12 cellular contexts compared by ENCODE assay signal in genomic region chr9:114317665-114318357, GRCh38. TPM values are rescaled to one million over a fixed set of nuclear protein-coding genes. Genes with fewer than 3 reads are reported as not detected.
DNase-seq lines count a peak whose midpoint lies in the region; ATAC-seq and TF ChIP-seq lines count a peak whose summit lies in the region.
"Had no signal": no experiment of that assay in that cellular context is flagged by ENCODE, and none has a peak within 500 bp of the region (broad histone marks: within the 10 kb centered on the region; RNA-seq: fewer than 3 reads in every experiment).

No MANE protein-coding gene starts in this region.

- peak; percentile 12 for DNase-seq in activated T-cell treated with anti-CD3 and anti-CD28 coated beads, Interleukin-2, amount 50 U/mL, for 24 hours
- no peak for DNase-seq in activated T-cell treated with anti-CD3 and anti-CD28 coated beads, Interleukin-2, amount 50 U/mL, for 4 hours
- DNase-seq in NOMO-1 treated with dmso at 0.1 percent for 144 hours (lab: John Stamatoyannopoulos, UW; ENCODE audit: unreplicated experiment): peak; percentile 8
- peak; percentile 14 to 59 for DNase-seq in erythroblast (lab: John Stamatoyannopoulos, UW)
- peak; percentile 45 for DNase-seq in stromal cell of bone marrow (ENCODE audit: low read depth)
- DNase-seq in T-helper 2 cell: no peak
- DNase-seq: CD4-positive, alpha-beta T cell; NCI-H146; nephron progenitor cell had no signal

- H3K27me3 Mint-ChIP-seq in activated T-cell treated with anti-CD3 and anti-CD28 coated beads, Interleukin-2, amount 50 U/mL, for 24 hours: peaks cover 11% of the 10 kb centered on the region
- peaks cover 14% of the 10 kb centered on the region for H3K27me3 Mint-ChIP-seq in activated T-cell treated with anti-CD3 and anti-CD28 coated beads, Interleukin-2, amount 50 U/mL, for 4 hours (ENCODE audit: low read depth)

- no peaks in the 10 kb centered on the region for H3K9me3 Mint-ChIP-seq in activated T-cell treated with anti-CD3 and anti-CD28 coated beads, Interleukin-2, amount 50 U/mL, for 24 hours
- H3K9me3 Mint-ChIP-seq in activated T-cell treated with anti-CD3 and anti-CD28 coated beads, Interleukin-2, amount 50 U/mL, for 4 hours: no peaks in the 10 kb centered on the region
- H3K9me3 Mint-ChIP-seq: CD4-positive, alpha-beta T cell; nephron progenitor cell had no signal

- TF ChIP-seq POLR2A in erythroblast (IDR thresholded peaks at IDR 0.05; ENCODE audit: low read length): no peak

- H3K4me3 Mint-ChIP-seq in activated T-cell treated with anti-CD3 and anti-CD28 coated beads, Interleukin-2, amount 50 U/mL, for 24 hours: no peak overlapping the region
- no peak overlapping the region for H3K4me3 Mint-ChIP-seq in activated T-cell treated with anti-CD3 and anti-CD28 coated beads, Interleukin-2, amount 50 U/mL, for 4 hours
- H3K4me3 Mint-ChIP-seq: CD4-positive, alpha-beta T cell; nephron progenitor cell had no signal

- no peak for ATAC-seq in activated T-cell treated with anti-CD3 and anti-CD28 coated beads, Interleukin-2, amount 50 U/mL, for 4 hours
- ATAC-seq in HG03442 (IDR thresholded peaks at IDR 0.05; ENCODE audit: unreplicated experiment): no peak
- no peak for ATAC-seq in GM19351 (IDR thresholded peaks at IDR 0.05; ENCODE audit: unreplicated experiment)

- peaks cover 10% of the 10 kb centered on the region for H3K4me1 Mint-ChIP-seq in activated T-cell treated with anti-CD3 and anti-CD28 coated beads, Interleukin-2, amount 50 U/mL, for 24 hours (ENCODE audit: low read depth)
- peaks cover 1% of the 10 kb centered on the region for H3K4me1 Mint-ChIP-seq in activated T-cell treated with anti-CD3 and anti-CD28 coated beads, Interleukin-2, amount 50 U/mL, for 4 hours (ENCODE audit: low read depth)

- H3K27ac Mint-ChIP-seq in activated T-cell treated with anti-CD3 and anti-CD28 coated beads, Interleukin-2, amount 50 U/mL, for 24 hours: peak overlapping the region; percentile 52
- H3K27ac Mint-ChIP-seq: CD4-positive, alpha-beta T cell; nephron progenitor cell had no signal

- H3K36me3 Mint-ChIP-seq in activated T-cell treated with anti-CD3 and anti-CD28 coated beads, Interleukin-2, amount 50 U/mL, for 24 hours (ENCODE audit: low read depth): no peaks in the 10 kb centered on the region
- H3K36me3 Mint-ChIP-seq in activated T-cell treated with anti-CD3 and anti-CD28 coated beads, Interleukin-2, amount 50 U/mL, for 4 hours (ENCODE audit: insufficient read depth): no peaks in the 10 kb centered on the region

RNA-seq across cellular contexts. Expression of gene ORM1, which starts 5.1 kb away (rescaled TPM):
- total RNA-seq in activated T-cell treated with anti-CD3 and anti-CD28 coated beads, Interleukin-2, amount 50 U/mL, for 4 hours: 1 to 10 TPM; 2.4 to 4.5 (median 3.5) TPM
- total RNA-seq: CD4-positive, alpha-beta T cell; dermis microvascular lymphatic vessel endothelial cell had no signal

RNA-seq across cellular contexts. Expression of gene ORM2, which starts 11.9 kb away (rescaled TPM):
- total RNA-seq in activated T-cell treated with anti-CD3 and anti-CD28 coated beads, Interleukin-2, amount 50 U/mL, for 4 hours: 1 to 10 TPM in 1 of 3 donors, under 1 TPM in 1, not detected in 1; 0.84 to 1.0 TPM
- total RNA-seq: CD4-positive, alpha-beta T cell; dermis microvascular lymphatic vessel endothelial cell had no signal

Comparison
In these comparisons a context has a peak if more than half of its experiments do, and no peak if none do; other contexts are left out.
1. DNase-seq: peak in activated T-cell treated with anti-CD3 and anti-CD28 coated beads, Interleukin-2, amount 50 U/mL, for 24 hours (single experiment), NOMO-1 treated with dmso at 0.1 percent for 144 hours (single experiment), erythroblast (2 of 2) and stromal cell of bone marrow (single experiment); none in activated T-cell treated with anti-CD3 and anti-CD28 coated beads, Interleukin-2, amount 50 U/mL, for 4 hours (single experiment) and T-helper 2 cell (0 of 5).